In the genomic region with DNA sequence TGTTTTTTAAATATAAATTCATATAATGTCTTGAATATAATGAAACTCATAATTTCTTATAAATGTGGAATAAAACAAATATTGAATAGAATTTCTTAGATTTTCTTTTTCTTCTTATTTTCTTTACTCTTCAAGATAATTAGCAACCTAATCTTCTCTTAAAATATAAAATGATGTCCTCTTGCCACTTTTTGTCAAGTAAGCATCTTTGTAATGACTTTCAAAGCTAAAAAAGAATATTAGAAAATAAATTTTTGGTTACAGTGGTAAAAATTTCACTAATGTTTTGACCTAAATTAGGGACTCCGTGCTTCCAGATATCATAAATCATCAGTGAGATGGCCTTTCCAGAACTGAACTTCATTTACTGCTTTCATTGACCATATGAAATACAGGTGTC, we compare ENCODE assay signal across 20 cellular contexts.
DNase-seq lines count a peak whose midpoint lies in the region; ATAC-seq, FAIRE-seq and TF ChIP-seq lines count a peak whose summit lies in the region.
"Had no signal": no experiment of that assay in that cellular context is flagged by ENCODE, and none has a peak within 500 bp of the region (broad histone marks: within the 10 kb centered on the region; RNA-seq: fewer than 3 reads in every experiment).

No MANE protein-coding gene starts in this region.

- BruUV-seq in HepG2 (replicated peaks; lab: Mats Ljungman, UMichigan) (no TSS peak), K562 (replicated peaks; lab: Mats Ljungman, UMichigan) (no TSS peak)

- H3K79me2 ChIP-seq in HepG2 (ENCODE audit: insufficient read depth, low read length) (no peaks in the 10 kb centered on the region), K562 (ENCODE audit: control insufficient read depth, insufficient read depth, low read length) (no peaks in the 10 kb centered on the region)

- TF ChIP-seq EP300 in HepG2 (IDR thresholded peaks at IDR 0.05; ENCODE audit: low read depth in 2 of 2, low read length in 2 of 2) (no peak), HepG2 (CRISPR knock-in tag; IDR thresholded peaks at IDR 0.05; ENCODE audit: borderline replicate concordance) (no peak), K562 (IDR thresholded peaks at IDR 0.05; ENCODE audit: low read length) (no peak)

- no peaks in the 10 kb centered on the region for H4K20me1 ChIP-seq in HepG2 (ENCODE audit: insufficient read depth, low read length)
- no peaks in the 10 kb centered on the region for H4K20me1 ChIP-seq in K562 (replicated peaks; ENCODE audit: control insufficient read depth, insufficient read depth, low read length)

- H3K4me2 ChIP-seq in HepG2 (ENCODE audit: low read depth, low read length) (no peak overlapping the region), K562 (ENCODE audit: insufficient read depth, low read length) (no peak overlapping the region)
- H3K4me2 ChIP-seq: GM23338 had no signal

- no peaks in the 10 kb centered on the region for H3K36me3 ChIP-seq in HepG2 (replicated peaks in 1 of 2; ENCODE audit: control insufficient read depth in 1 of 2, insufficient read depth in 2 of 2, low read length in 2 of 2)
- H3K36me3 ChIP-seq in right lobe of liver: no peaks in the 10 kb centered on the region
- no peaks in the 10 kb centered on the region for H3K36me3 ChIP-seq in K562 (ENCODE audit: control insufficient read depth, insufficient read depth, low read length)
- H3K36me3 ChIP-seq in kidney (ENCODE audit: control insufficient read depth in 1 of 2, insufficient read depth in 2 of 2, low read length in 2 of 2): no peaks in the 10 kb centered on the region
- H3K36me3 ChIP-seq in effector memory CD4-positive, alpha-beta T cell (ENCODE audit: control insufficient read depth, insufficient read depth, low read length): no peaks in the 10 kb centered on the region

- no peaks in the 10 kb centered on the region for H3K27me3 ChIP-seq in HepG2 (ENCODE audit: control insufficient read depth in 1 of 2, insufficient read depth in 2 of 2, low read length in 2 of 2)
- no peaks in the 10 kb centered on the region for H3K27me3 ChIP-seq in right lobe of liver
- no peaks in the 10 kb centered on the region for H3K27me3 ChIP-seq in K562 (ENCODE audit: control insufficient read depth in 2 of 2, insufficient read depth in 2 of 2, low read length in 2 of 2)
- no peaks in the 10 kb centered on the region for H3K27me3 ChIP-seq in effector memory CD4-positive, alpha-beta T cell (replicated peaks; ENCODE audit: control insufficient read depth, insufficient read depth, low read length, poor library complexity, severe bottlenecking)

- POLR2A ChIA-PET in HepG2 (lab: Yijun Ruan, JAX) (no interaction called here), K562 (lab: Yijun Ruan, JAX) (no interaction called here)

- H3K4me1 ChIP-seq in HepG2 (ENCODE audit: insufficient read depth, low read length) (no peaks in the 10 kb centered on the region), right lobe of liver (no peaks in the 10 kb centered on the region), K562 (replicated peaks in 1 of 2; ENCODE audit: control insufficient read depth in 2 of 2, insufficient read depth in 2 of 2, low read length in 2 of 2) (no peaks in the 10 kb centered on the region), kidney (ENCODE audit: control insufficient read depth in 1 of 2, insufficient read depth in 1 of 2, low read depth in 1 of 2, low read length in 2 of 2) (no peaks in the 10 kb centered on the region)
- no peaks in the 10 kb centered on the region for H3K4me1 ChIP-seq in effector memory CD4-positive, alpha-beta T cell (ENCODE audit: control insufficient read depth, insufficient read depth, low read length, poor library complexity, severe bottlenecking)

- WGBS in HepG2 (ENCODE audit: low lambda C conversion rate): 6% methylated on average over 1 of the region's 1 CpG
- 44% methylated on average over 1 of the region's 1 CpG for WGBS in right lobe of liver (ENCODE audit: insufficient coverage, low coverage, low lambda C conversion rate, missing lambda C conversion rate)
- 0% methylated on average over 1 of the region's 1 CpG for WGBS in K562 (ENCODE audit: insufficient coverage, low coverage, missing lambda C conversion rate)

- H2AFZ ChIP-seq in HepG2 (ENCODE audit: low read length) (no peak overlapping the region), K562 (ENCODE audit: low read depth, low read length) (no peak overlapping the region)
- H2AFZ ChIP-seq: GM23338 had no signal

- in situ Hi-C loops in HepG2 (cut with HindIII; ENCODE audit: extremely low pct_ligation_motif_present, low pct_unique_long_range_greater_than_20kb): no loop called here
- in situ Hi-C loops in K562 (cut with MboI): no loop called here

- no peak for FAIRE-seq in HepG2 (lab: Jason Lieb, UNC)
- FAIRE-seq in K562 (lab: Jason Lieb, UNC): no peak
- FAIRE-seq in kidney (lab: Jason Lieb, UNC): peak; percentile 11
- FAIRE-seq: GM12892, GM19239 had no signal

- no peak for TF ChIP-seq RAD21 in HepG2 (CRISPR knock-in tag; IDR thresholded peaks at IDR 0.05)
- TF ChIP-seq RAD21 in K562 (CRISPR knock-in tag; conservative IDR thresholded peaks at IDR 0.05 in 1 of 2, IDR thresholded peaks at IDR 0.05 in 1 of 2): no peak

- no peak for TF ChIP-seq CTCF in HepG2 (CRISPR knock-in tag; IDR thresholded peaks at IDR 0.05)
- TF ChIP-seq CTCF in right lobe of liver (IDR thresholded peaks at IDR 0.05): no peak
- no peak for TF ChIP-seq CTCF in K562 (IDR thresholded peaks at IDR 0.05 in 2 of 3, conservative IDR thresholded peaks at IDR 0.05 in 1 of 3; ENCODE audit: insufficient read depth in 2 of 3, low read depth in 1 of 3, low read length in 3 of 3)
- TF ChIP-seq CTCF in kidney (IDR thresholded peaks at IDR 0.05; ENCODE audit: borderline replicate concordance, extremely low read depth, insufficient read depth): no peak

- H3K9me3 ChIP-seq in HepG2 (ENCODE audit: low read length): peaks cover 67% of the 10 kb centered on the region
- no peaks in the 10 kb centered on the region for H3K9me3 ChIP-seq in right lobe of liver
- no peaks in the 10 kb centered on the region for H3K9me3 ChIP-seq in K562 (replicated peaks; ENCODE audit: control insufficient read depth, insufficient read depth, low read depth, low read length)
- H3K9me3 ChIP-seq in kidney (ENCODE audit: control insufficient read depth in 1 of 2, low read length in 2 of 2): no peaks in the 10 kb centered on the region
- H3K9me3 ChIP-seq in effector memory CD4-positive, alpha-beta T cell (ENCODE audit: control insufficient read depth, low read length): peaks cover 6% of the 10 kb centered on the region

- DNase-seq in HepG2 (ENCODE audit: low spot score): no peak
- no peak for DNase-seq in right lobe of liver
- no peak for DNase-seq in K562 (ENCODE audit: extremely low read depth in 1 of 4, low spot score in 3 of 4)
- DNase-seq in kidney: no peak
- DNase-seq in GDM1 (lab: John Stamatoyannopoulos, UW): no peak
- no peak for DNase-seq in effector memory CD4-positive, alpha-beta T cell
- DNase-seq in stimulated activated CD4-positive, alpha-beta T cell treated with anti-CD3 and anti-CD28 coated beads, Interleukin-15, amount 100 ng/mL, for 24 hours: no peak
- DNase-seq: C1 segment of cervical spinal cord; Calu3; CD4-positive, alpha-beta memory T cell; COR-L47; DMS53; DMS79 treated with DMSO at 0.1 percent for 48 hours; H9 had no signal

- no peaks in the 10 kb centered on the region for H3K9me1 ChIP-seq in K562 (ENCODE audit: control insufficient read depth, insufficient read depth, low read length)

- no peak for ATAC-seq in HepG2
- ATAC-seq in right lobe of liver: no peak
- ATAC-seq in K562: no peak
- no peak for ATAC-seq in GM19351 (IDR thresholded peaks at IDR 0.05; ENCODE audit: unreplicated experiment)
- ATAC-seq: GM23338, HCT116 had no signal

- H3K9ac ChIP-seq in HepG2 (ENCODE audit: insufficient read depth, low read depth, low read length): no peak overlapping the region
- no peak overlapping the region for H3K9ac ChIP-seq in K562 (ENCODE audit: insufficient read depth in 1 of 2, low read depth in 2 of 2, low read length in 2 of 2)
- H3K9ac ChIP-seq in kidney (ENCODE audit: low read length in 2 of 2): no peak overlapping the region

- no peak overlapping the region for H3K27ac ChIP-seq in HepG2 (ENCODE audit: extremely low read length, insufficient read depth, low read length)
- H3K27ac ChIP-seq in right lobe of liver: no peak overlapping the region
- no peak overlapping the region for H3K27ac ChIP-seq in K562 (ENCODE audit: extremely low read depth, low read depth, low read length)
- H3K27ac ChIP-seq in kidney (ENCODE audit: low read depth in 2 of 2, low read length in 2 of 2): no peak overlapping the region
- no peak overlapping the region for H3K27ac ChIP-seq in effector memory CD4-positive, alpha-beta T cell (ENCODE audit: insufficient read depth, low read length, poor library complexity, severe bottlenecking)
- H3K27ac ChIP-seq: 22Rv1 had no signal

- H3K4me3 ChIP-seq in HepG2 (replicated peaks in 1 of 3; ENCODE audit: insufficient read depth in 1 of 3, low read depth in 2 of 3, low read length in 3 of 3) (no peak overlapping the region), right lobe of liver (no peak overlapping the region), K562 (no peak overlapping the region), kidney (ENCODE audit: low read length in 2 of 2) (no peak overlapping the region)
- H3K4me3 ChIP-seq in effector memory CD4-positive, alpha-beta T cell (ENCODE audit: insufficient read depth, low read depth, low read length, poor library complexity, severe bottlenecking): no peak overlapping the region
- H3K4me3 ChIP-seq: GM23338 had no signal

- CTCF ChIA-PET in HepG2 (lab: Yijun Ruan, JAX; ENCODE audit: low intra/inter-chr PET ratio, low total read pairs) (no interaction called here), K562 (lab: Yijun Ruan, JAX; ENCODE audit: low intra/inter-chr PET ratio) (no interaction called here)

- TF ChIP-seq POLR2A in HepG2 (IDR thresholded peaks at IDR 0.05; ENCODE audit: insufficient read depth in 1 of 2, low read depth in 2 of 2, low read length in 2 of 2) (no peak), right lobe of liver (IDR thresholded peaks at IDR 0.05) (no peak), K562 (conservative IDR thresholded peaks at IDR 0.05) (no peak)

- intact Hi-C loops in HepG2 (cut with micrococcal nuclease; ENCODE audit: unreplicated experiment) (no loop called here), right lobe of liver (cut with DNase I) (no loop called here), K562 (cut with micrococcal nuclease) (no loop called here), kidney (cut with DNase I) (no loop called here)

TF ChIP-seq in K562, 482 proteins besides CTCF, POLR2A, EP300 and RAD21:
- TF ChIP-seq ZNF316 (IDR thresholded peaks at IDR 0.05): peak; percentile 41; the same call in 1 of the 2 replicates
- TF ChIP-seq CBX3 (IDR thresholded peaks at IDR 0.05; ENCODE audit: borderline replicate concordance in 1 of 2, low read length in 2 of 2): no peak

Comparison
In these comparisons a context has a peak if more than half of its experiments do, and no peak if none do; other contexts are left out.
1. Of the 241 proteins assayed by ChIP-seq in both HepG2 and K562: peak only in HepG2: MAFF and MAFK; only in K562: none; in both: none; in neither: 239.